In genomic region chr1:240138867-240139266, GRCh38 we compare ENCODE assay signal across 21 cellular contexts. TPM values are rescaled to one million over a fixed set of nuclear protein-coding genes. Genes with fewer than 3 reads are reported as not detected.
DNase-seq lines count a peak whose midpoint lies in the region; ATAC-seq and TF ChIP-seq lines count a peak whose summit lies in the region.
"Had no signal": no experiment of that assay in that cellular context is flagged by ENCODE, and none has a peak within 500 bp of the region (broad histone marks: within the 10 kb centered on the region; RNA-seq: fewer than 3 reads in every experiment).

No MANE protein-coding gene starts in this region.

- H3K4me1 ChIP-seq in HEK293 (ENCODE audit: control insufficient read depth, insufficient read depth, low read length), result no peaks in the 10 kb centered on the region
- no peaks in the 10 kb centered on the region; the same call in 1 of the 2 replicates for H3K4me1 ChIP-seq in iPS DF 6.9 (ENCODE audit: control insufficient read depth, insufficient read depth, low read length)
- no peaks in the 10 kb centered on the region for H3K4me1 ChIP-seq in mucosa of descending colon (ENCODE audit: low read depth)
- H3K4me1 ChIP-seq: HAP-1 had no signal

- TF ChIP-seq CTCF in HEK293 (tag by site-specific recombination; IDR thresholded peaks at IDR 0.05) (no peak), WTC11 (IDR thresholded peaks at IDR 0.05) (no peak), mucosa of descending colon (IDR thresholded peaks at IDR 0.05) (no peak)

- H3K4me3 Mint-ChIP-seq in WTC11, result no peak overlapping the region
- H3K4me3 Mint-ChIP-seq in activated CD4-positive, alpha-beta T cell treated with anti-CD3 and anti-CD28 coated beads, Interleukin-2, amount 10 ng/mL, durations not matched to agents 7 days and 5 days, result no peak overlapping the region
- H3K4me3 Mint-ChIP-seq: B cell had no signal

- no peaks in the 10 kb centered on the region for H3K36me3 Mint-ChIP-seq in WTC11
- no peaks in the 10 kb centered on the region for H3K36me3 Mint-ChIP-seq in activated CD4-positive, alpha-beta T cell treated with anti-CD3 and anti-CD28 coated beads, Interleukin-2, amount 10 ng/mL, durations not matched to agents 7 days and 5 days (ENCODE audit: low read depth)

- H3K36me3 ChIP-seq in HEK293 (ENCODE audit: control insufficient read depth in 2 of 2, insufficient read depth in 1 of 2, low read length in 2 of 2) (peaks cover 0 to 7% of the 10 kb centered on the region in 2 experiments; a peak in 2 of 3 replicates), iPS DF 6.9 (ENCODE audit: control insufficient read depth, insufficient read depth, low read length) (no peaks in the 10 kb centered on the region), mucosa of descending colon (ENCODE audit: low read depth) (no peaks in the 10 kb centered on the region)
- H3K36me3 ChIP-seq: HAP-1 had no signal

- intact Hi-C loops in mucosa of descending colon (cut with DNase I, micrococcal nuclease), result no loop called here

- H3K27me3 ChIP-seq in iPS DF 6.9 (ENCODE audit: control insufficient read depth, insufficient read depth, low read length), result no peaks in the 10 kb centered on the region

- no peak overlapping the region for H3K4me3 ChIP-seq in HEK293 (ENCODE audit: low read depth, low read length)
- H3K4me3 ChIP-seq in iPS DF 6.9 (ENCODE audit: low read length), result no peak overlapping the region
- no peak overlapping the region for H3K4me3 ChIP-seq in mucosa of descending colon
- H3K4me3 ChIP-seq: HAP-1, SK-N-MC had no signal

- ATAC-seq in WTC11 (peak; percentile 84), GM21723 (IDR thresholded peaks at IDR 0.05; ENCODE audit: unreplicated experiment) (no peak), mucosa of descending colon (no peak)

- H3K27me3 Mint-ChIP-seq in WTC11 (ENCODE audit: low read depth), result no peaks in the 10 kb centered on the region
- H3K27me3 Mint-ChIP-seq in activated CD4-positive, alpha-beta T cell treated with anti-CD3 and anti-CD28 coated beads, Interleukin-2, amount 10 ng/mL, durations not matched to agents 7 days and 5 days, result peaks cover 2% of the 10 kb centered on the region
- H3K27me3 Mint-ChIP-seq: B cell had no signal

- H3K27ac ChIP-seq in HEK293 (ENCODE audit: extremely low read depth, low read depth, low read length) (no peak overlapping the region), iPS DF 6.9 (ENCODE audit: low read length) (no peak overlapping the region)
- H3K27ac ChIP-seq: C4-2B, SK-N-MC had no signal

- no CpG with 5 or more reads among the region's 4 CpGs for WGBS in iPS DF 6.9 (ENCODE audit: insufficient coverage, insufficient read length)

- H3K9me3 Mint-ChIP-seq in WTC11, result peaks cover 5% of the 10 kb centered on the region
- H3K9me3 Mint-ChIP-seq in activated CD4-positive, alpha-beta T cell treated with anti-CD3 and anti-CD28 coated beads, Interleukin-2, amount 10 ng/mL, durations not matched to agents 7 days and 5 days, result no peaks in the 10 kb centered on the region

- POLR2A ChIA-PET in HEK293 (lab: Yijun Ruan, JAX) (no interaction called here), WTC11 (lab: Charles Lee) (no interaction called here)
- POLR2A ChIA-PET in activated CD4-positive, alpha-beta T cell treated with anti-CD3 and anti-CD28 coated beads, Interleukin-2, amount 10 ng/mL, durations not matched to agents 7 days and 5 days (lab: Charles Lee), result no interaction called here

- CTCF ChIA-PET in HEK293 (lab: Yijun Ruan, JAX), result interaction anchor here (0.6 to 5.5 kb wide), 3 partner anchors 9 to 128 kb away, joined by 3 to 43 read pairs (median 7); no protein-coding TSS in a partner anchor
- CTCF ChIA-PET in WTC11 (lab: Charles Lee), result interaction anchor here (2.8 kb wide), 1 partner anchor 11 kb away, joined by 10 read pairs; no protein-coding TSS in a partner anchor
- CTCF ChIA-PET in activated CD4-positive, alpha-beta T cell treated with anti-CD3 and anti-CD28 coated beads, Interleukin-2, amount 10 ng/mL, durations not matched to agents 7 days and 5 days (lab: Charles Lee), result no interaction called here

- H3K4me1 Mint-ChIP-seq in WTC11, result peaks cover 23% of the 10 kb centered on the region
- H3K4me1 Mint-ChIP-seq in activated CD4-positive, alpha-beta T cell treated with anti-CD3 and anti-CD28 coated beads, Interleukin-2, amount 10 ng/mL, durations not matched to agents 7 days and 5 days, result no peaks in the 10 kb centered on the region
- H3K4me1 Mint-ChIP-seq: B cell had no signal

- H3K27ac Mint-ChIP-seq in WTC11, result no peak overlapping the region
- no peak overlapping the region for H3K27ac Mint-ChIP-seq in activated CD4-positive, alpha-beta T cell treated with anti-CD3 and anti-CD28 coated beads, Interleukin-2, amount 10 ng/mL, durations not matched to agents 7 days and 5 days
- H3K27ac Mint-ChIP-seq: B cell had no signal

- peak; percentile 34 for DNase-seq in WTC11 (ENCODE audit: low spot score)
- DNase-seq in iPS DF 6.9 (ENCODE audit: low read depth, low spot score), result peak; percentile 27
- no peak for DNase-seq in NCI-H82 treated with DMSO at 0.1 percent for 48 hours (lab: John Stamatoyannopoulos, UW; ENCODE audit: unreplicated experiment)
- no peak for DNase-seq in mucosa of descending colon
- DNase-seq in activated CD4-positive, alpha-beta T cell treated with anti-CD3 and anti-CD28 coated beads, Interleukin-2, amount 10 ng/mL, durations not matched to agents 7 days and 5 days, result no peak
- DNase-seq: DMS153, DND-41, KBM-7, NCI-H1105 treated with DMSO at 0.1 percent for 48 hours, NCI-H1694, NCI-H2081 treated with DMSO at 0.1 percent for 48 hours, NCI-H524, NCI-H748 treated with DMSO at 0.1 percent for 48 hours, SIG-M5 had no signal

- H3K9me3 ChIP-seq in HEK293 (ENCODE audit: control insufficient read depth, insufficient read depth, low read depth, low read length) (no peaks in the 10 kb centered on the region), iPS DF 6.9 (ENCODE audit: control insufficient read depth, insufficient read depth, low read length) (no peaks in the 10 kb centered on the region), mucosa of descending colon (no peaks in the 10 kb centered on the region)
- H3K9me3 ChIP-seq: HAP-1 had no signal

TF ChIP-seq in HEK293, 187 proteins besides CTCF, POLR2A, EP300 and RAD21:
- TF ChIP-seq ZNF521 (tag by site-specific recombination; IDR thresholded peaks at IDR 0.05), result no peak
- 0 out of 2 replicates have a peak, but pooled peaks have one; percentile 18 for TF ChIP-seq ZNF692 (tag by site-specific recombination; IDR thresholded peaks at IDR 0.05)
TF ChIP-seq in HEK293: peak in this region for 1.

TF ChIP-seq in WTC11, 78 proteins besides CTCF, POLR2A, EP300 and RAD21:
- TF ChIP-seq ZNF317 (CRISPR knock-in tag; IDR thresholded peaks at IDR 0.05; ENCODE audit: borderline replicate concordance, low read depth), result no peak
TF ChIP-seq in WTC11: peak in this region for 0.

RNA-seq across cellular contexts. Expression of gene FMN2, which starts 47.2 kb away (rescaled TPM):
- total RNA-seq in WTC11 (2021) (1.5 to 2.1 TPM (median 1.8 TPM) in 3 replicates), mucosa of descending colon (10 to 100 TPM in 1 of 3 donors, 1 to 10 TPM in 1, under 1 TPM in 1; 0.96 to 30.4 (median 3.5) TPM)
- total RNA-seq in activated CD4-positive, alpha-beta T cell treated with anti-CD3 and anti-CD28 coated beads, Interleukin-2, amount 10 ng/mL, durations not matched to agents 7 days and 5 days, result not detected
- total RNA-seq: A673, B cell had no signal

Comparison
In these comparisons a context has a peak if more than half of its experiments do, and no peak if none do; other contexts are left out.
1. DNase-seq: peak in WTC11 (single experiment) and iPS DF 6.9 (single experiment); none in NCI-H82 treated with DMSO at 0.1 percent for 48 hours (single experiment), mucosa of descending colon (0 of 3) and activated CD4-positive, alpha-beta T cell treated with anti-CD3 and anti-CD28 coated beads, Interleukin-2, amount 10 ng/mL, durations not matched to agents 7 days and 5 days (single experiment).